Comparison of ENCODE assay signal across 22 cellular contexts in genomic region chr1:33013791-33014190, GRCh38.
"Had no signal": no experiment of that assay in that cellular context is flagged by ENCODE, and none has a peak within 500 bp of the region (broad histone marks: within the 10 kb centered on the region; RNA-seq: fewer than 3 reads in every experiment).

No MANE protein-coding gene starts in this region.

- H3K4me3 Mint-ChIP-seq: dendritic cell treated with granulocyte-macrophage colony-stimulating factor and Interleukin-4, amounts not matched to agents 40 ng/mL and 50 ng/mL, for 4 days; endodermal cell; immature natural killer cell; memory B cell; naive B cell; natural killer cell treated with Interleukin-12 subunit alpha and Interleukin-12 subunit beta and Interleukin-15 and Interleukin-18, amount 100 ng/mL, for 72 hours; neural crest cell; stimulated activated memory B cell treated with anti-CD40 and anti-IgM and Interleukin-4, amounts not matched to agents 10 μg/mL and 1 μg/mL and 100 μg/mL, for 72 hours had no signal

- H3K27ac Mint-ChIP-seq: dendritic cell treated with granulocyte-macrophage colony-stimulating factor and Interleukin-4, amounts not matched to agents 40 ng/mL and 50 ng/mL, for 4 days; endodermal cell; immature natural killer cell; memory B cell; stimulated activated memory B cell treated with anti-CD40 and anti-IgM and Interleukin-4, amounts not matched to agents 10 μg/mL and 1 μg/mL and 100 μg/mL, for 72 hours had no signal

- H3K36me3 ChIP-seq: colonic mucosa had no signal

- DNase-seq: colonic mucosa; effector CD8-positive, alpha-beta T cell; endodermal cell; immature natural killer cell; islet precursor cell; kidney glomerular epithelial cell; naive B cell; psoas muscle; right cardiac atrium; stimulated activated CD4-positive, alpha-beta T cell treated with anti-CD3 and anti-CD28 coated beads, Interleukin-2, amount 100 ng/mL, for 24 hours; stimulated activated CD4-positive, alpha-beta T cell treated with anti-CD3 and anti-CD28 coated beads, Interleukin-4, amount 100 ng/mL, for 24 hours; stimulated activated naive CD8-positive, alpha-beta T cell treated with anti-CD3 and anti-CD28 coated beads, Interleukin-15, Interleukin-2, amounts not matched to agents 100 U/mL and 50 U/mL, for 24 hours; testis; tibial artery had no signal

- H3K4me3 ChIP-seq: colonic mucosa, lung, psoas muscle, sigmoid colon, testis, tibial artery, vagina had no signal

- H3K27me3 ChIP-seq: colonic mucosa, sigmoid colon, testis, tibial artery, vagina had no signal

- H3K9me3 ChIP-seq: colonic mucosa, psoas muscle, sigmoid colon, testis, tibial artery, vagina had no signal

- H3K27ac ChIP-seq: colonic mucosa, psoas muscle, sigmoid colon, testis, tibial artery, vagina had no signal

- H3K4me1 Mint-ChIP-seq: immature natural killer cell; memory B cell; neural crest cell; stimulated activated memory B cell treated with anti-CD40 and anti-IgM and Interleukin-4, amounts not matched to agents 10 μg/mL and 1 μg/mL and 100 μg/mL, for 72 hours had no signal

- H3K9me3 Mint-ChIP-seq: dendritic cell treated with granulocyte-macrophage colony-stimulating factor and Interleukin-4, amounts not matched to agents 40 ng/mL and 50 ng/mL, for 4 days; endodermal cell; memory B cell; naive B cell; natural killer cell treated with Interleukin-12 subunit alpha and Interleukin-12 subunit beta and Interleukin-15 and Interleukin-18, amount 100 ng/mL, for 72 hours; neural crest cell; stimulated activated memory B cell treated with anti-CD40 and anti-IgM and Interleukin-4, amounts not matched to agents 10 μg/mL and 1 μg/mL and 100 μg/mL, for 72 hours had no signal

- H3K27me3 Mint-ChIP-seq: dendritic cell treated with granulocyte-macrophage colony-stimulating factor and Interleukin-4, amounts not matched to agents 40 ng/mL and 50 ng/mL, for 4 days; memory B cell; naive B cell; natural killer cell treated with Interleukin-12 subunit alpha and Interleukin-12 subunit beta and Interleukin-15 and Interleukin-18, amount 100 ng/mL, for 72 hours; stimulated activated memory B cell treated with anti-CD40 and anti-IgM and Interleukin-4, amounts not matched to agents 10 μg/mL and 1 μg/mL and 100 μg/mL, for 72 hours had no signal

- ATAC-seq: natural killer cell treated with Interleukin-12 subunit alpha and Interleukin-12 subunit beta and Interleukin-15 and Interleukin-18, amount 100 ng/mL, for 72 hours; psoas muscle; right cardiac atrium; stimulated activated memory B cell treated with anti-CD40 and anti-IgM and Interleukin-4, amounts not matched to agents 10 μg/mL and 1 μg/mL and 100 μg/mL, for 72 hours; stimulated activated naive CD8-positive, alpha-beta T cell treated with anti-CD3 and anti-CD28 coated beads, Interleukin-15, Interleukin-2, amounts not matched to agents 100 U/mL and 50 U/mL, for 24 hours had no signal
